ENCODE assay signal across 8 cellular contexts in genomic region chr17:68101075-68101991, GRCh38.
DNase-seq lines count a peak whose midpoint lies in the region; ATAC-seq and TF ChIP-seq lines count a peak whose summit lies in the region.

No MANE protein-coding gene starts in this region.

- DNase-seq in CD8-positive, alpha-beta T cell, result peak; percentile 38 to 78 (median 66)
- DNase-seq in M059J (ENCODE audit: low read depth), result peak; percentile 91
- peak; percentile 97 for DNase-seq in SK-MEL-5 (ENCODE audit: low read depth, low spot score)
- peak; percentile 81 for DNase-seq in germinal center (ENCODE audit: low spot score)
- peak; percentile 95 for DNase-seq in stomach

- 5 to 14% (median 6%) methylated on average over 33 to 88 of the region's 88 CpGs for WGBS in stomach, 5 donors

- no peaks in the 10 kb centered on the region for H3K27me3 Mint-ChIP-seq in CD8-positive, alpha-beta T cell (ENCODE audit: low read depth)
- H3K27me3 Mint-ChIP-seq in activated naive CD4-positive, alpha-beta T cell treated with anti-CD3 and anti-CD28 coated beads, Interleukin-2, amount 50 U/mL, for 24 hours, result no peaks in the 10 kb centered on the region

- H3K36me3 Mint-ChIP-seq in CD8-positive, alpha-beta T cell, result peaks cover 15% of the 10 kb centered on the region
- no peaks in the 10 kb centered on the region for H3K36me3 Mint-ChIP-seq in activated naive CD4-positive, alpha-beta T cell treated with anti-CD3 and anti-CD28 coated beads, Interleukin-2, amount 50 U/mL, for 24 hours

- TF ChIP-seq EP300 in stomach (IDR thresholded peaks at IDR 0.05), result no peak

- peak; percentile 70 for ATAC-seq in CD8-positive, alpha-beta T cell
- peak; percentile 80 for ATAC-seq in GM21737 (IDR thresholded peaks at IDR 0.05; ENCODE audit: unreplicated experiment)

- H3K27ac Mint-ChIP-seq in CD8-positive, alpha-beta T cell, result peak overlapping the region; percentile 97
- H3K27ac Mint-ChIP-seq in activated naive CD4-positive, alpha-beta T cell treated with anti-CD3 and anti-CD28 coated beads, Interleukin-2, amount 50 U/mL, for 24 hours, result peak overlapping the region; percentile 88

- H3K27ac ChIP-seq in CD8-positive, alpha-beta T cell (ENCODE audit: low read depth, low read length), result peak overlapping the region; percentile 73
- peak overlapping the region; percentile 91 to 97 (median 95) for H3K27ac ChIP-seq in stomach

- peaks cover 12% of the 10 kb centered on the region for H3K4me1 ChIP-seq in CD8-positive, alpha-beta T cell (ENCODE audit: insufficient read depth, low read length)
- H3K4me1 ChIP-seq in neuron (ENCODE audit: insufficient read depth, low read length) (peaks cover 11% of the 10 kb centered on the region), stomach (peaks cover 4 to 39% (median 23%) of the 10 kb centered on the region in 4 donors)

- peaks cover 42% of the 10 kb centered on the region for H3K4me1 Mint-ChIP-seq in CD8-positive, alpha-beta T cell (ENCODE audit: low read depth)
- peaks cover 36% of the 10 kb centered on the region for H3K4me1 Mint-ChIP-seq in activated naive CD4-positive, alpha-beta T cell treated with anti-CD3 and anti-CD28 coated beads, Interleukin-2, amount 50 U/mL, for 24 hours

- POLR2A ChIA-PET in CD8-positive, alpha-beta T cell (lab: Charles Lee), result interaction anchor here (0.6 to 1.5 kb wide), 2 partner anchors 8 to 132 kb away, joined by 3 read pairs; no protein-coding TSS in a partner anchor

- TF ChIP-seq POLR2A in stomach (IDR thresholded peaks at IDR 0.05), result no peak

- peak overlapping the region; percentile 89 for H2AFZ ChIP-seq in neuron (ENCODE audit: low read depth, low read length)

- H3K9me3 Mint-ChIP-seq in CD8-positive, alpha-beta T cell, result no peaks in the 10 kb centered on the region
- H3K9me3 Mint-ChIP-seq in activated naive CD4-positive, alpha-beta T cell treated with anti-CD3 and anti-CD28 coated beads, Interleukin-2, amount 50 U/mL, for 24 hours, result no peaks in the 10 kb centered on the region

- H3K4me3 ChIP-seq in CD8-positive, alpha-beta T cell (ENCODE audit: low read depth, low read length), result peak overlapping the region; percentile 83
- H3K4me3 ChIP-seq in neuron (ENCODE audit: low read length) (peak overlapping the region; percentile 58), stomach (peak overlapping the region; percentile 76 to 82 (median 79))

- no peaks in the 10 kb centered on the region for H3K36me3 ChIP-seq in CD8-positive, alpha-beta T cell (ENCODE audit: insufficient read depth, low read length)
- H3K36me3 ChIP-seq in neuron (ENCODE audit: insufficient read depth, low read length) (no peaks in the 10 kb centered on the region), stomach (no peaks in the 10 kb centered on the region)

- no peak for TF ChIP-seq CTCF in CD8-positive, alpha-beta T cell (IDR thresholded peaks at IDR 0.05)
- TF ChIP-seq CTCF in stomach (IDR thresholded peaks at IDR 0.05), result no peak

- CTCF ChIA-PET in CD8-positive, alpha-beta T cell (lab: Charles Lee), result interaction anchor here (0.8 kb wide), 1 partner anchor 99 kb away, joined by 3 read pairs; no protein-coding TSS in a partner anchor

- H3K27me3 ChIP-seq in CD8-positive, alpha-beta T cell (ENCODE audit: insufficient read depth, low read length), result no peaks in the 10 kb centered on the region
- H3K27me3 ChIP-seq in neuron (ENCODE audit: insufficient read depth, low read length) (no peaks in the 10 kb centered on the region), stomach (no peaks in the 10 kb centered on the region)

- intact Hi-C loops in CD8-positive, alpha-beta T cell (cut with DNase I, micrococcal nuclease), result loop anchor here (2.0 to 5.0 kb wide), 7 partner anchors 15 to 356 kb away; partner anchors contain the start of genes KPNA2 (in 1 of the 2) and WIPI1 (in 1 of the 2)
- intact Hi-C loops in stomach (cut with DNase I; ENCODE audit: low total_unique reads), result no loop called here

- H3K9me3 ChIP-seq in CD8-positive, alpha-beta T cell (ENCODE audit: low read length), result no peaks in the 10 kb centered on the region
- no peaks in the 10 kb centered on the region for H3K9me3 ChIP-seq in neuron (ENCODE audit: low read length)
- H3K9me3 ChIP-seq in stomach, result peaks cover 0 to 4% (median 0%) of the 10 kb centered on the region in 4 donors

- in situ Hi-C loops in SK-MEL-5 (cut with HindIII; ENCODE audit: low pct_unique_long_range_greater_than_20kb, low sequenced_read_pairs), result no loop called here

- H3K4me3 Mint-ChIP-seq in CD8-positive, alpha-beta T cell, result peak overlapping the region; percentile 96
- H3K4me3 Mint-ChIP-seq in activated naive CD4-positive, alpha-beta T cell treated with anti-CD3 and anti-CD28 coated beads, Interleukin-2, amount 50 U/mL, for 24 hours, result peak overlapping the region; percentile 93

Comparison
In these comparisons a context has a peak if more than half of its experiments do, and no peak if none do; other contexts are left out.
1. Peak in every context shown above with its lines: DNase-seq, ATAC-seq, H3K4me3 ChIP-seq and H3K27ac ChIP-seq.